1 cellular context compared by ENCODE assay signal in genomic region chr19:45092747-45093678, GRCh38.
A peak's percentile ranks its signal among the peaks of the same experiment; 100 is the strongest.
TF ChIP-seq lines count a peak whose summit lies in the region.

PPP1R37 (plus strand) TSS chr19:45093179; CDS start chr19:45093326, 147 bp downstream.

TF ChIP-seq in HepG2, 621 proteins besides CTCF, POLR2A, EP300 and RAD21 (continued from another document and continues in another):
- peak; percentile 39; the same call in 1 of the 2 replicates for TF ChIP-seq ZZZ3 (CRISPR knock-in tag; IDR thresholded peaks at IDR 0.05; ENCODE audit: borderline replicate concordance)
- TF ChIP-seq SAFB2 (CRISPR knock-in tag; IDR thresholded peaks at IDR 0.05; ENCODE audit: borderline replicate concordance, low read depth): no peak; the same call in 1 of the 2 replicates
- TF ChIP-seq PBX3 (CRISPR knock-in tag; IDR thresholded peaks at IDR 0.05; ENCODE audit: borderline replicate concordance): no peak
- peak; percentile 74; the same call in 1 of the 2 replicates for TF ChIP-seq THAP9 (CRISPR knock-in tag; IDR thresholded peaks at IDR 0.05; ENCODE audit: borderline replicate concordance)
- TF ChIP-seq ZNF530 (CRISPR knock-in tag; IDR thresholded peaks at IDR 0.05; ENCODE audit: low read depth): no peak
- TF ChIP-seq KAT8 (CRISPR knock-in tag; IDR thresholded peaks at IDR 0.05): peak; percentile 87
- no peak; the same call in 1 of the 2 replicates for TF ChIP-seq SAP130 (CRISPR knock-in tag; IDR thresholded peaks at IDR 0.05; ENCODE audit: low read depth)
- TF ChIP-seq TFDP1 (CRISPR knock-in tag; IDR thresholded peaks at IDR 0.05; ENCODE audit: borderline replicate concordance): peak; percentile 48; the same call in 1 of the 2 replicates
- no peak for TF ChIP-seq ZNF354B (CRISPR knock-in tag; IDR thresholded peaks at IDR 0.05)
- TF ChIP-seq ZNF430 (CRISPR knock-in tag; IDR thresholded peaks at IDR 0.05): peak; percentile 56; the same call in 1 of the 2 replicates
- no peak for TF ChIP-seq DPF2 (CRISPR knock-in tag; IDR thresholded peaks at IDR 0.05; ENCODE audit: borderline replicate concordance, low read depth)
- TF ChIP-seq ZNF33B (CRISPR knock-in tag; IDR thresholded peaks at IDR 0.05): no peak
- TF ChIP-seq TBX2 (CRISPR knock-in tag; IDR thresholded peaks at IDR 0.05; ENCODE audit: borderline replicate concordance): peak; percentile 55; the same call in 1 of the 2 replicates
- no peak for TF ChIP-seq ZHX1 (CRISPR knock-in tag; IDR thresholded peaks at IDR 0.05; ENCODE audit: low read depth)
- TF ChIP-seq MAFK (conservative IDR thresholded peaks at IDR 0.05 in 1 of 2, IDR thresholded peaks at IDR 0.05 in 1 of 2; ENCODE audit: low read length in 2 of 2): no peak
- TF ChIP-seq HNF4G (IDR thresholded peaks at IDR 0.05; ENCODE audit: borderline replicate concordance, low read depth, low read length): 0 out of 2 replicates have a peak, but pooled peaks have one; percentile 15
- TF ChIP-seq HNF4G (CRISPR knock-in tag; IDR thresholded peaks at IDR 0.05; ENCODE audit: borderline replicate concordance, low read depth): no peak
- no peak for TF ChIP-seq NFE2L2 (IDR thresholded peaks at IDR 0.05; ENCODE audit: low read length)
- peak; percentile 61; the same call in 1 of the 2 replicates for TF ChIP-seq ZNF205 (CRISPR knock-in tag; IDR thresholded peaks at IDR 0.05)
- TF ChIP-seq TBX3 (IDR thresholded peaks at IDR 0.05; ENCODE audit: borderline replicate concordance): peak; percentile 51; the same call in 1 of the 2 replicates
- TF ChIP-seq HIVEP1 (CRISPR knock-in tag; IDR thresholded peaks at IDR 0.05): no peak; the same call in 1 of the 2 replicates
- TF ChIP-seq TRAFD1 (CRISPR knock-in tag; IDR thresholded peaks at IDR 0.05; ENCODE audit: borderline replicate concordance): no peak
- no peak for TF ChIP-seq THAP7 (CRISPR knock-in tag; IDR thresholded peaks at IDR 0.05)
- TF ChIP-seq ZSCAN20 (CRISPR knock-in tag; IDR thresholded peaks at IDR 0.05; ENCODE audit: borderline replicate concordance): peak; percentile 48; the same call in 1 of the 2 replicates
- TF ChIP-seq ZNF3 (CRISPR knock-in tag; IDR thresholded peaks at IDR 0.05): no peak
- TF ChIP-seq RBM39 (IDR thresholded peaks at IDR 0.05; ENCODE audit: low read depth, low read length, poor library complexity, severe bottlenecking): peak; percentile 82
- TF ChIP-seq ZNF605 (CRISPR knock-in tag; IDR thresholded peaks at IDR 0.05): peak; percentile 61
- no peak; the same call in 1 of the 2 replicates for TF ChIP-seq ZNF788 (CRISPR knock-in tag; IDR thresholded peaks at IDR 0.05; ENCODE audit: borderline replicate concordance)
- TF ChIP-seq CREM (IDR thresholded peaks at IDR 0.05): peak; percentile 65
- TF ChIP-seq CREM (CRISPR knock-in tag; IDR thresholded peaks at IDR 0.05): no peak
- TF ChIP-seq ZBTB26 (CRISPR knock-in tag; IDR thresholded peaks at IDR 0.05; ENCODE audit: borderline replicate concordance): no peak
- no peak for TF ChIP-seq CSRNP2 (CRISPR knock-in tag; conservative IDR thresholded peaks at IDR 0.05; ENCODE audit: low read depth)
- TF ChIP-seq REL (CRISPR knock-in tag; conservative IDR thresholded peaks at IDR 0.05): 0 out of 2 replicates have a peak, but pooled peaks have one; percentile 43
- TF ChIP-seq ZNF136 (CRISPR knock-in tag; IDR thresholded peaks at IDR 0.05; ENCODE audit: low read depth): 0 out of 2 replicates have a peak, but pooled peaks have one; percentile 26
- TF ChIP-seq ZNF703 (CRISPR knock-in tag; IDR thresholded peaks at IDR 0.05; ENCODE audit: borderline replicate concordance): peak; percentile 44; the same call in 1 of the 2 replicates
- peak; percentile 91 for TF ChIP-seq ZNF224 (CRISPR knock-in tag; IDR thresholded peaks at IDR 0.05)
- TF ChIP-seq HOMEZ (CRISPR knock-in tag; IDR thresholded peaks at IDR 0.05; ENCODE audit: low read depth): no peak
- TF ChIP-seq ZNF280B (CRISPR knock-in tag; IDR thresholded peaks at IDR 0.05; ENCODE audit: borderline replicate concordance): peak; percentile 62
- peak; percentile 87 for TF ChIP-seq RBFOX2 (IDR thresholded peaks at IDR 0.05; ENCODE audit: low read depth, low read length)
- TF ChIP-seq ZSCAN30 (CRISPR knock-in tag; IDR thresholded peaks at IDR 0.05): 0 out of 2 replicates have a peak, but pooled peaks have one; percentile 67
- no peak for TF ChIP-seq FOXC1 (CRISPR knock-in tag; IDR thresholded peaks at IDR 0.05; ENCODE audit: borderline replicate concordance)
- no peak for TF ChIP-seq RCOR2 (CRISPR knock-in tag; IDR thresholded peaks at IDR 0.05)
- no peak for TF ChIP-seq LBX2 (CRISPR knock-in tag; IDR thresholded peaks at IDR 0.05; ENCODE audit: borderline replicate concordance)
- no peak for TF ChIP-seq ELF4 (CRISPR knock-in tag; IDR thresholded peaks at IDR 0.05; ENCODE audit: borderline replicate concordance)
- TF ChIP-seq NFRKB (IDR thresholded peaks at IDR 0.05): no peak
- peak; percentile 88 for TF ChIP-seq AKAP8 (CRISPR knock-in tag; IDR thresholded peaks at IDR 0.05)
- TF ChIP-seq ZNF790 (CRISPR knock-in tag; IDR thresholded peaks at IDR 0.05; ENCODE audit: borderline replicate concordance): no peak
- no peak for TF ChIP-seq KDM4B (CRISPR knock-in tag; IDR thresholded peaks at IDR 0.05)
